In the genomic region with DNA sequence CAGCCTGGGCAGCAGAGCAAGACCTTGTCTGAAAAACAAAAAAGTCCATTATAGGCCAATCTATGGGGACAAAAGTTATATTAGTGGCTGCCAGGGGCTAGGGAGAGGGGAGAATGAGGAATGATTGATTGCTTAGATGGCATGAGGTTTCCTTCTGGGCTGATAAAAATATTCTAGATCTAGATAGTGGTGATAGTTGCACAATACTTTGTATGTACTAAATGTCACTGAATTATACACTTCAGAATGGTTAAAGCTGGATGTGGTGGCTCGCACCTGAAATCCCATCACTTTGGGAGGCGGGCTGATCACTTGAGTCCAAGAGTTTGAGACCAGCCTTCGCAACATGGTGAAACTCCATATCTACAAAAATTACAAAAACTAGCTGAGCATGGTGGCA, we compare ENCODE assay signal across 37 cellular contexts. TPM values are rescaled to one million over a fixed set of nuclear protein-coding genes. Genes with fewer than 3 reads are reported as not detected.
"Had no signal": no experiment of that assay in that cellular context is flagged by ENCODE, and none has a peak within 500 bp of the region (broad histone marks: within the 10 kb centered on the region; RNA-seq: fewer than 3 reads in every experiment).

No MANE protein-coding gene starts in this region.

- DNase-seq: activated CD4-positive, alpha-beta memory T cell treated with anti-CD3 and anti-CD28 coated beads, Interleukin-2, amount 10 ng/mL, durations not matched to agents 7 days and 5 days; activated CD4-positive, alpha-beta T cell treated with anti-CD3 and anti-CD28 coated beads for 1 hour; activated CD4-positive, alpha-beta T cell treated with anti-CD3 and anti-CD28 coated beads, Interleukin-2, amount 50 U/mL, for 1 hour; activated CD4-positive, CD25-positive, alpha-beta regulatory T cell; activated CD8-positive, alpha-beta memory T cell treated with anti-CD3 and anti-CD28 coated beads for 24 hours; activated CD8-positive, alpha-beta memory T cell treated with anti-CD3 and anti-CD28 coated beads, Interleukin-2, amount 10 ng/mL, durations not matched to agents 7 days and 5 days; activated CD8-positive, alpha-beta memory T cell treated with anti-CD3 and anti-CD28 coated beads, Interleukin-2, amount 50 U/mL, for 48 hours; activated effector memory CD4-positive, alpha-beta T cell treated with anti-CD3 and anti-CD28 coated beads, Interleukin-2, amount 50 U/mL, for 16 hours; activated naive CD4-positive, alpha-beta T cell; activated T-cell treated with anti-CD3 and anti-CD28 coated beads, Interleukin-2, amount 50 U/mL, for 48 hours; anterior cingulate cortex; caudate nucleus; cerebellar nuclear complex; Kasumi-1; KG1; MG63; NCI-H1048; NCI-H1105 treated with DMSO at 0.1 percent for 48 hours; NCI-H1436; NCI-H1694; NCI-H1930; NCI-H2081 treated with DMSO at 0.1 percent for 48 hours; NCI-H226; NCI-H446 treated with DMSO at 0.1 percent for 48 hours; NCI-H524 treated with DMSO at 0.1 percent for 48 hours; SHP77; SJCRH30; T-cell; T1000; WERI-Rb-1 had no signal

- H3K27me3 ChIP-seq: MG63, SJCRH30 had no signal

- H3K27ac Mint-ChIP-seq: activated CD4-positive, alpha-beta memory T cell treated with anti-CD3 and anti-CD28 coated beads, Interleukin-2, amount 10 ng/mL, durations not matched to agents 7 days and 5 days; activated CD8-positive, alpha-beta memory T cell treated with anti-CD3 and anti-CD28 coated beads, Interleukin-2, amount 10 ng/mL, durations not matched to agents 7 days and 5 days; activated naive CD4-positive, alpha-beta T cell treated with anti-CD3 and anti-CD28 coated beads, Interleukin-2, amount 50 U/mL, for 72 hours; brain had no signal

- H3K4me3 Mint-ChIP-seq: activated CD4-positive, alpha-beta memory T cell treated with anti-CD3 and anti-CD28 coated beads, Interleukin-2, amount 10 ng/mL, durations not matched to agents 7 days and 5 days; activated CD8-positive, alpha-beta memory T cell treated with anti-CD3 and anti-CD28 coated beads, Interleukin-2, amount 10 ng/mL, durations not matched to agents 7 days and 5 days; brain; T-cell had no signal

- H3K36me3 ChIP-seq: MG63, SJCRH30, WERI-Rb-1 had no signal

- H3K4me1 ChIP-seq: SJCRH30 had no signal

- H3K27ac ChIP-seq: SJCRH30, SK-N-MC, WERI-Rb-1 had no signal

- ATAC-seq: activated CD8-positive, alpha-beta memory T cell treated with anti-CD3 and anti-CD28 coated beads, Interleukin-2, amount 10 ng/mL, durations not matched to agents 7 days and 5 days; activated naive CD4-positive, alpha-beta T cell treated with anti-CD3 and anti-CD28 coated beads, Interleukin-2, amount 50 U/mL, for 72 hours; Panc1; T-cell had no signal

- H3K4me3 ChIP-seq: MG63, SJCRH30, SK-N-MC had no signal

- H3K36me3 Mint-ChIP-seq: brain had no signal

RNA-seq across cellular contexts. Expression of a gene that starts 42.7 kb away (rescaled TPM):
- total RNA-seq: activated naive CD4-positive, alpha-beta T cell treated with anti-CD3 and anti-CD28 coated beads, Interleukin-2, amount 50 U/mL, for 72 hours; bronchial epithelial cell; RPMI7951; SJCRH30; T-helper 2 cell treated with Interferon-gamma antibody and Interleukin-4, amounts not matched to agents 100 ng/mL and 5 ng/mL, for 36 hours had no signal
